24 cellular contexts compared by ENCODE assay signal in the genomic region with DNA sequence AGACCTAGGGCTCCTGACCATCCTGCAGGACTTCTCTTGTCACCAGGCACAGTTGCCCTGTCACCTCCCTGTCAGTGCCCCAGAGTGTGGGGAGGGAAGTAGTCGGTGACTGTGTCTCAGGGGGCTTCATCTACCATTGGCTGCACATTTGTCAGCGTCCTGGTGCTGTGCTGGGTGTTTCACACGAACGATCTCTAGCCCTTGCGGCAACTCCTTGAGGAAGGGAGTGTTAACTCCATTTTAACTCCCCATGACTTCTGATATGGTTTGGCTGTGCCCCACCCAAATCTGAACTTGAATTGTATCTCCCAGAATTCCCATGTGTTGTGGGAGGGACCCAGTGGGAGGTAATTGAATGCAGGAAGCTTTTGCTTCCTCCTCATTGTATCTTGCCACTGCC. TPM values are rescaled to one million over a fixed set of nuclear protein-coding genes. Genes with fewer than 3 reads are reported as not detected.
DNase-seq lines count a peak whose midpoint lies in the region; FAIRE-seq and TF ChIP-seq lines count a peak whose summit lies in the region.
"Had no signal": no experiment of that assay in that cellular context is flagged by ENCODE, and none has a peak within 500 bp of the region (broad histone marks: within the 10 kb centered on the region; RNA-seq: fewer than 3 reads in every experiment).

No MANE protein-coding gene starts in this region.

- DNase-seq in activated CD8-positive, alpha-beta memory T cell treated with anti-CD3 and anti-CD28 coated beads, Interleukin-2, amount 50 U/mL, for 48 hours: peak; percentile 25
- DNase-seq in activated CD8-positive, alpha-beta memory T cell treated with anti-CD3 and anti-CD28 coated beads, Interleukin-2, amount 50 U/mL, for 4 hours: no peak
- DNase-seq in ecto neural progenitor cell (ENCODE audit: low spot score) (peak; percentile 25), osteocyte (ENCODE audit: extremely low spot score, unreplicated experiment) (no peak), vagina (ENCODE audit: extremely low spot score in 2 of 2) (peak in 1 of 2 donors; percentile 75), H54 (ENCODE audit: insufficient read length, low spot score) (no peak), mucosa of gallbladder (ENCODE audit: low spot score) (no peak), iPS-NIHi7 (ENCODE audit: extremely low spot score) (no peak)
- DNase-seq: activated CD4-positive, alpha-beta T cell treated with anti-CD3 and anti-CD28 coated beads for 4 hours; activated naive CD8-positive, alpha-beta T cell treated with anti-CD3 and anti-CD28 coated beads for 36 hours; BE2C; erythroblast; foreskin melanocyte; NCI-H1048; NCI-H187 treated with DMSO at 0.1 percent for 48 hours; NCI-H2227 treated with DMSO at 0.1 percent for 48 hours; NCI-H774; OCI-M1; T-helper 1 cell had no signal

- H3K27ac ChIP-seq in vagina: peak overlapping the region; percentile 96
- H3K27ac ChIP-seq: pancreas had no signal

- no peaks in the 10 kb centered on the region for H3K27me3 ChIP-seq in vagina
- H3K27me3 ChIP-seq: BE2C, pancreas had no signal

- H3K4me1 ChIP-seq in vagina: peaks cover 100% of the 10 kb centered on the region

- no peak for FAIRE-seq in H54 (lab: Jason Lieb, UNC)
- FAIRE-seq: A204.1, GM12892, pancreas had no signal

- no peak overlapping the region for H3K4me3 Mint-ChIP-seq in osteocyte (ENCODE audit: unreplicated experiment)
- H3K4me3 Mint-ChIP-seq: activated naive CD8-positive, alpha-beta T cell treated with anti-CD3 and anti-CD28 coated beads for 36 hours; activated T-helper 17 cell treated with anti-CD3 and anti-CD28 coated beads, Interleukin-2, amount 50 U/mL, for 72 hours; central memory CD8-positive, alpha-beta T cell had no signal

- H3K27me3 Mint-ChIP-seq in osteocyte (ENCODE audit: unreplicated experiment): no peaks in the 10 kb centered on the region

- no peak for TF ChIP-seq POLR2A in vagina (IDR thresholded peaks at IDR 0.05)
- no peak for TF ChIP-seq POLR2A in H54 (IDR thresholded peaks at IDR 0.05; ENCODE audit: low read depth, low read length)

- peaks cover 7% of the 10 kb centered on the region for H3K9me3 Mint-ChIP-seq in osteocyte (ENCODE audit: unreplicated experiment)
- H3K9me3 Mint-ChIP-seq: activated naive CD8-positive, alpha-beta T cell treated with anti-CD3 and anti-CD28 coated beads for 36 hours; activated T-helper 17 cell treated with anti-CD3 and anti-CD28 coated beads, Interleukin-2, amount 50 U/mL, for 72 hours; central memory CD8-positive, alpha-beta T cell had no signal

- H3K36me3 ChIP-seq in vagina: peaks cover 0 to under 1% of the 10 kb centered on the region in 2 donors
- H3K36me3 ChIP-seq: pancreas had no signal

- no peak for TF ChIP-seq CTCF in osteocyte (IDR thresholded peaks at IDR 0.05)
- TF ChIP-seq CTCF in vagina (IDR thresholded peaks at IDR 0.05): no peak

- no peak overlapping the region for H3K4me3 ChIP-seq in vagina
- H3K4me3 ChIP-seq: pancreas had no signal

- no peaks in the 10 kb centered on the region for H3K9me3 ChIP-seq in vagina
- H3K9me3 ChIP-seq: BE2C, pancreas had no signal

- peak overlapping the region; percentile 50 for H3K27ac Mint-ChIP-seq in osteocyte (ENCODE audit: unreplicated experiment)
- H3K27ac Mint-ChIP-seq: activated naive CD8-positive, alpha-beta T cell treated with anti-CD3 and anti-CD28 coated beads for 36 hours; activated T-helper 17 cell treated with anti-CD3 and anti-CD28 coated beads, Interleukin-2, amount 50 U/mL, for 72 hours had no signal

- peaks cover 94% of the 10 kb centered on the region for H3K4me1 Mint-ChIP-seq in osteocyte (ENCODE audit: unreplicated experiment)
- H3K4me1 Mint-ChIP-seq: central memory CD8-positive, alpha-beta T cell had no signal

- intact Hi-C loops in vagina (cut with DNase I): no loop called here

- peaks cover 11% of the 10 kb centered on the region for H3K36me3 Mint-ChIP-seq in osteocyte (ENCODE audit: unreplicated experiment)
- H3K36me3 Mint-ChIP-seq: activated naive CD8-positive, alpha-beta T cell treated with anti-CD3 and anti-CD28 coated beads for 36 hours had no signal

RNA-seq across cellular contexts. Expression of gene TSKU, which starts 7.1 kb away (rescaled TPM):
- total RNA-seq in osteocyte (84.0 and 84.1 TPM in 2 replicates), vagina (144 TPM), mucosa of gallbladder (35.8 TPM)

Comparison
In these comparisons a context has a peak if more than half of its experiments do, and no peak if none do; other contexts are left out.
1. DNase-seq: peak in activated CD8-positive, alpha-beta memory T cell treated with anti-CD3 and anti-CD28 coated beads, Interleukin-2, amount 50 U/mL, for 48 hours (single experiment) and ecto neural progenitor cell (single experiment); none in activated CD8-positive, alpha-beta memory T cell treated with anti-CD3 and anti-CD28 coated beads, Interleukin-2, amount 50 U/mL, for 4 hours (single experiment), osteocyte (single experiment), H54 (single experiment), mucosa of gallbladder (single experiment) and iPS-NIHi7 (single experiment).